In genomic region chr19:44799627-44800257, GRCh38 we compare ENCODE assay signal across 2 cellular contexts.
TF ChIP-seq lines count a peak whose summit lies in the region.

No MANE protein-coding gene starts in this region.

TF ChIP-seq in A549, 52 proteins besides CTCF, POLR2A, EP300 and RAD21:
- TF ChIP-seq HOXB13 (CRISPR knock-in tag; IDR thresholded peaks at IDR 0.05; ENCODE audit: low read depth), result no peak
- no peak for TF ChIP-seq BCL3 (IDR thresholded peaks at IDR 0.05)
- TF ChIP-seq NPAS2 (CRISPR knock-in tag; IDR thresholded peaks at IDR 0.05; ENCODE audit: borderline replicate concordance), result no peak
- TF ChIP-seq, protein P1, sequence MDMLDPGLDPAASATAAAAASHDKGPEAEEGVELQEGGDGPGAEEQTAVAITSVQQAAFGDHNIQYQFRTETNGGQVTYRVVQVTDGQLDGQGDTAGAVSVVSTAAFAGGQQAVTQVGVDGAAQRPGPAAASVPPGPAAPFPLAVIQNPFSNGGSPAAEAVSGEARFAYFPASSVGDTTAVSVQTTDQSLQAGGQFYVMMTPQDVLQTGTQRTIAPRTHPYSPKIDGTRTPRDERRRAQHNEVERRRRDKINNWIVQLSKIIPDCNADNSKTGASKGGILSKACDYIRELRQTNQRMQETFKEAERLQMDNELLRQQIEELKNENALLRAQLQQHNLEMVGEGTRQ (IDR thresholded peaks at IDR 0.05), result no peak
- TF ChIP-seq, protein P2, sequence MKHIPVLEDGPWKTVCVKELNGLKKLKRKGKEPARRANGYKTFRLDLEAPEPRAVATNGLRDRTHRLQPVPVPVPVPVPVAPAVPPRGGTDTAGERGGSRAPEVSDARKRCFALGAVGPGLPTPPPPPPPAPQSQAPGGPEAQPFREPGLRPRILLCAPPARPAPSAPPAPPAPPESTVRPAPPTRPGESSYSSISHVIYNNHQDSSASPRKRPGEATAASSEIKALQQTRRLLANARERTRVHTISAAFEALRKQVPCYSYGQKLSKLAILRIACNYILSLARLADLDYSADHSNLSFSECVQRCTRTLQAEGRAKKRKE (CRISPR knock-in tag; IDR thresholded peaks at IDR 0.05; ENCODE audit: low read depth), result no peak
- TF ChIP-seq, protein P3, sequence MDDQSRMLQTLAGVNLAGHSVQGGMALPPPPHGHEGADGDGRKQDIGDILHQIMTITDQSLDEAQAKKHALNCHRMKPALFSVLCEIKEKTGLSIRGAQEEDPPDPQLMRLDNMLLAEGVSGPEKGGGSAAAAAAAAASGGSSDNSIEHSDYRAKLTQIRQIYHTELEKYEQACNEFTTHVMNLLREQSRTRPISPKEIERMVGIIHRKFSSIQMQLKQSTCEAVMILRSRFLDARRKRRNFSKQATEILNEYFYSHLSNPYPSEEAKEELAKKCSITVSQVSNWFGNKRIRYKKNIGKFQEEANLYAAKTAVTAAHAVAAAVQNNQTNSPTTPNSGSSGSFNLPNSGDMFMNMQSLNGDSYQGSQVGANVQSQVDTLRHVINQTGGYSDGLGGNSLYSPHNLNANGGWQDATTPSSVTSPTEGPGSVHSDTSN (IDR thresholded peaks at IDR 0.05), result no peak
- TF ChIP-seq CBX8 (IDR thresholded peaks at IDR 0.05), result no peak
- TF ChIP-seq HOXA7 (CRISPR knock-in tag; IDR thresholded peaks at IDR 0.05), result no peak
- TF ChIP-seq RCOR1 (IDR thresholded peaks at IDR 0.05; ENCODE audit: low read depth, low read length), result no peak
- TF ChIP-seq ZSCAN20 (CRISPR knock-in tag; IDR thresholded peaks at IDR 0.05), result no peak
- TF ChIP-seq CEBPB (IDR thresholded peaks at IDR 0.05), result no peak
- TF ChIP-seq EHMT2 (IDR thresholded peaks at IDR 0.05; ENCODE audit: low read depth), result no peak
- TF ChIP-seq ESRRA (IDR thresholded peaks at IDR 0.05; ENCODE audit: borderline replicate concordance, low read length), result no peak
- TF ChIP-seq ZFP36 (IDR thresholded peaks at IDR 0.05; ENCODE audit: borderline replicate concordance, partially characterized antibody), result no peak
- TF ChIP-seq, protein P4, sequence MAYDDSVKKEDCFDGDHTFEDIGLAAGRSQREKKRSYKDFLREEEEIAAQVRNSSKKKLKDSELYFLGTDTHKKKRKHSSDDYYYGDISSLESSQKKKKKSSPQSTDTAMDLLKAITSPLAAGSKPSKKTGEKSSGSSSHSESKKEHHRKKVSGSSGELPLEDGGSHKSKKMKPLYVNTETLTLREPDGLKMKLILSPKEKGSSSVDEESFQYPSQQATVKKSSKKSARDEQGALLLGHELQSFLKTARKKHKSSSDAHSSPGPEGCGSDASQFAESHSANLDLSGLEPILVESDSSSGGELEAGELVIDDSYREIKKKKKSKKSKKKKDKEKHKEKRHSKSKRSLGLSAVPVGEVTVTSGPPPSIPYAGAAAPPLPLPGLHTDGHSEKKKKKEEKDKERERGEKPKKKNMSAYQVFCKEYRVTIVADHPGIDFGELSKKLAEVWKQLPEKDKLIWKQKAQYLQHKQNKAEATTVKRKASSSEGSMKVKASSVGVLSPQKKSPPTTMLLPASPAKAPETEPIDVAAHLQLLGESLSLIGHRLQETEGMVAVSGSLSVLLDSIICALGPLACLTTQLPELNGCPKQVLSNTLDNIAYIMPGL (CRISPR knock-in tag; IDR thresholded peaks at IDR 0.05; ENCODE audit: borderline replicate concordance), result no peak

TF ChIP-seq in liver, 16 proteins besides CTCF, POLR2A, EP300 and RAD21:
- TF ChIP-seq RXRA (IDR thresholded peaks at IDR 0.05) (peak in 1 of 2 donors; percentile 25), HNF4A (conservative IDR thresholded peaks at IDR 0.05) (peak; percentile 61), ATF3 (IDR thresholded peaks at IDR 0.05) (no peak), ZBTB33 (IDR thresholded peaks at IDR 0.05) (no peak), SP1 (IDR thresholded peaks at IDR 0.05) (peak; percentile 61), JUND (IDR thresholded peaks at IDR 0.05) (no peak), EGR1 (IDR thresholded peaks at IDR 0.05; ENCODE audit: low read depth in 2 of 2) (no peak), NR2F2 (IDR thresholded peaks at IDR 0.05) (no peak), FOXA2 (IDR thresholded peaks at IDR 0.05) (no peak)
- TF ChIP-seq, protein P5, sequence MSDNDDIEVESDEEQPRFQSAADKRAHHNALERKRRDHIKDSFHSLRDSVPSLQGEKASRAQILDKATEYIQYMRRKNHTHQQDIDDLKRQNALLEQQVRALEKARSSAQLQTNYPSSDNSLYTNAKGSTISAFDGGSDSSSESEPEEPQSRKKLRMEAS (IDR thresholded peaks at IDR 0.05), result no peak
